In genomic region chr10:14992336-14992735, GRCh38 we compare ENCODE assay signal across 4 cellular contexts. TPM values are rescaled to one million over a fixed set of nuclear protein-coding genes. Genes with fewer than 3 reads are reported as not detected.
"Had no signal": no experiment of that assay in that cellular context is flagged by ENCODE, and none has a peak within 500 bp of the region (broad histone marks: within the 10 kb centered on the region; RNA-seq: fewer than 3 reads in every experiment).

No MANE protein-coding gene starts in this region.

RNA-seq across cellular contexts. Expression of gene MEIG1, which starts 33.1 kb away (rescaled TPM):
- total RNA-seq: H1, HT-29 had no signal
- polyA plus RNA-seq: GM23338, H1 had no signal

RNA-seq across cellular contexts. Expression of gene OLAH, which starts 51.4 kb away (rescaled TPM):
- total RNA-seq: GM23338, H1, HT-29 had no signal
- polyA plus RNA-seq: GM23338, H1, IgD-negative memory B cell had no signal
